ENCODE assay signal across 14 cellular contexts in genomic region chr3:13008114-13008995, GRCh38.
DNase-seq lines count a peak whose midpoint lies in the region; TF ChIP-seq lines count a peak whose summit lies in the region.
"Had no signal": no experiment of that assay in that cellular context is flagged by ENCODE, and none has a peak within 500 bp of the region (broad histone marks: within the 10 kb centered on the region; RNA-seq: fewer than 3 reads in every experiment).

No MANE protein-coding gene starts in this region.

- CTCF ChIA-PET in activated CD4-positive, alpha-beta memory T cell treated with anti-CD3 and anti-CD28 coated beads, Interleukin-2, amount 10 ng/mL, durations not matched to agents 7 days and 5 days (lab: Charles Lee): interaction anchor here (1.2 to 8.0 kb wide), 4 partner anchors 13 to 25 kb away, joined by 3 to 66 read pairs (median 7); no protein-coding TSS in a partner anchor

- H3K4me1 ChIP-seq in smooth muscle cell (ENCODE audit: low read depth): peaks cover 27% of the 10 kb centered on the region

- H3K27me3 ChIP-seq in smooth muscle cell (ENCODE audit: low read depth): no peaks in the 10 kb centered on the region

- peak; percentile 7 for DNase-seq in activated CD8-positive, alpha-beta memory T cell treated with anti-CD3 and anti-CD28 coated beads, Interleukin-2, amount 50 U/mL, for 4 hours
- no peak for DNase-seq in activated CD8-positive, alpha-beta memory T cell treated with anti-CD3 and anti-CD28 coated beads for 24 hours
- no peak for DNase-seq in activated CD4-positive, alpha-beta memory T cell treated with anti-CD3 and anti-CD28 coated beads, Interleukin-2, amount 10 ng/mL, durations not matched to agents 7 days and 5 days
- DNase-seq in immature natural killer cell (no peak), smooth muscle cell (lab: John Stamatoyannopoulos, UW; ENCODE audit: unreplicated experiment) (no peak), COLO829 (ENCODE audit: low spot score) (no peak), NCI-H524 treated with DMSO at 0.1 percent for 48 hours (lab: John Stamatoyannopoulos, UW) (no peak), HPDE6-E6E7 (ENCODE audit: extremely low spot score) (no peak)
- DNase-seq: cerebellar nuclear complex; DMS153; NCI-H2081; NK-92 treated with Interleukin-12 subunit alpha and Interleukin-12 subunit beta, amount 100 ng/mL, for 24 hours; occipital lobe had no signal

- H3K9me3 ChIP-seq in smooth muscle cell (replicated peaks; ENCODE audit: low read depth): no peaks in the 10 kb centered on the region

- no peaks in the 10 kb centered on the region for H3K27me3 Mint-ChIP-seq in activated CD4-positive, alpha-beta memory T cell treated with anti-CD3 and anti-CD28 coated beads, Interleukin-2, amount 10 ng/mL, durations not matched to agents 7 days and 5 days
- H3K27me3 Mint-ChIP-seq in immature natural killer cell (ENCODE audit: low read depth in 3 of 3): peaks cover 17 to 28% (median 24%) of the 10 kb centered on the region in 3 donors

- H3K4me2 ChIP-seq in smooth muscle cell: peak overlapping the region; percentile 35

- 80% methylated on average over 18 of the region's 18 CpGs for WGBS in smooth muscle cell (ENCODE audit: low lambda C conversion rate)

- H2AFZ ChIP-seq in smooth muscle cell (ENCODE audit: low read depth): no peak overlapping the region

- H3K4me3 ChIP-seq in smooth muscle cell: no peak overlapping the region
- H3K4me3 ChIP-seq: SK-N-MC had no signal

- peak overlapping the region; percentile 100 for H3K27ac Mint-ChIP-seq in activated CD4-positive, alpha-beta memory T cell treated with anti-CD3 and anti-CD28 coated beads, Interleukin-2, amount 10 ng/mL, durations not matched to agents 7 days and 5 days
- H3K27ac Mint-ChIP-seq in immature natural killer cell: peak overlapping the region; percentile 99 to 100 (median 100)

- peaks cover 94% of the 10 kb centered on the region for H3K4me1 Mint-ChIP-seq in activated CD4-positive, alpha-beta memory T cell treated with anti-CD3 and anti-CD28 coated beads, Interleukin-2, amount 10 ng/mL, durations not matched to agents 7 days and 5 days
- peaks cover 96 to 99% of the 10 kb centered on the region in 2 donors for H3K4me1 Mint-ChIP-seq in immature natural killer cell

- peaks cover 20% of the 10 kb centered on the region for H4K20me1 ChIP-seq in smooth muscle cell (ENCODE audit: low read depth)

- no peaks in the 10 kb centered on the region for H3K36me3 ChIP-seq in smooth muscle cell (ENCODE audit: low read depth)

- H3K9me3 Mint-ChIP-seq in activated CD4-positive, alpha-beta memory T cell treated with anti-CD3 and anti-CD28 coated beads, Interleukin-2, amount 10 ng/mL, durations not matched to agents 7 days and 5 days: no peaks in the 10 kb centered on the region
- H3K9me3 Mint-ChIP-seq in immature natural killer cell: no peaks in the 10 kb centered on the region

- no peak overlapping the region for H3K4me3 Mint-ChIP-seq in activated CD4-positive, alpha-beta memory T cell treated with anti-CD3 and anti-CD28 coated beads, Interleukin-2, amount 10 ng/mL, durations not matched to agents 7 days and 5 days
- peak overlapping the region; percentile 15 to 99 (median 83) for H3K4me3 Mint-ChIP-seq in immature natural killer cell

- TF ChIP-seq CTCF in smooth muscle cell (IDR thresholded peaks at IDR 0.05; ENCODE audit: borderline replicate concordance, insufficient read depth, poor library complexity, severe bottlenecking): no peak

- no peak overlapping the region for H3K9ac ChIP-seq in smooth muscle cell (ENCODE audit: low read depth)

- POLR2A ChIA-PET in activated CD4-positive, alpha-beta memory T cell treated with anti-CD3 and anti-CD28 coated beads, Interleukin-2, amount 10 ng/mL, durations not matched to agents 7 days and 5 days (lab: Charles Lee): interaction anchor here (0.6 to 1.1 kb wide), 4 partner anchors 13 to 78 kb away, joined by 3 read pairs; no protein-coding TSS in a partner anchor

- H3K27ac ChIP-seq in smooth muscle cell (ENCODE audit: low read depth): no peak overlapping the region
- H3K27ac ChIP-seq: SK-N-MC had no signal

- peaks cover 4% of the 10 kb centered on the region for H3F3A ChIP-seq in smooth muscle cell (ENCODE audit: low read depth)

- H3K79me2 ChIP-seq in smooth muscle cell (ENCODE audit: low read depth): no peaks in the 10 kb centered on the region

- peaks cover 55% of the 10 kb centered on the region for H3K36me3 Mint-ChIP-seq in activated CD4-positive, alpha-beta memory T cell treated with anti-CD3 and anti-CD28 coated beads, Interleukin-2, amount 10 ng/mL, durations not matched to agents 7 days and 5 days (ENCODE audit: low read depth)
- H3K36me3 Mint-ChIP-seq in immature natural killer cell: peaks cover 3 to 12% (median 7%) of the 10 kb centered on the region in 3 donors
